8 cellular contexts compared by ENCODE assay signal in genomic region chr10:17232276-17232987, GRCh38. TPM values are rescaled to one million over a fixed set of nuclear protein-coding genes. Genes with fewer than 3 reads are reported as not detected.
A peak's percentile ranks its signal among the peaks of the same experiment; 100 is the strongest.
DNase-seq lines count a peak whose midpoint lies in the region; ATAC-seq and TF ChIP-seq lines count a peak whose summit lies in the region.

No MANE protein-coding gene starts in this region.

- H3K4me3 ChIP-seq in A673 (ENCODE audit: low read depth, low read length, poor library complexity, severe bottlenecking) (peak overlapping the region; percentile 96), lower lobe of right lung (peak overlapping the region; percentile 93), OCI-LY7 (ENCODE audit: low read depth, low read length, poor library complexity, severe bottlenecking) (no peak overlapping the region)

- H3K9me3 ChIP-seq in A673 (ENCODE audit: low read depth, low read length, poor library complexity, severe bottlenecking) (no peaks in the 10 kb centered on the region), lower lobe of right lung (no peaks in the 10 kb centered on the region), OCI-LY7 (ENCODE audit: low read length) (no peaks in the 10 kb centered on the region)

- H3K27me3 Mint-ChIP-seq in activated T-helper 17 cell treated with anti-CD3 and anti-CD28 coated beads, Interleukin-2, amount 50 U/mL, for 72 hours = no peaks in the 10 kb centered on the region

- peak overlapping the region; percentile 87 for H3K4me3 Mint-ChIP-seq in activated T-helper 17 cell treated with anti-CD3 and anti-CD28 coated beads, Interleukin-2, amount 50 U/mL, for 72 hours

- H3K4me1 ChIP-seq in A673 (ENCODE audit: insufficient read depth, low read length, poor library complexity, severe bottlenecking) (peaks cover 30% of the 10 kb centered on the region), lower lobe of right lung (peaks cover 66% of the 10 kb centered on the region), OCI-LY7 (ENCODE audit: insufficient read depth, low read length, poor library complexity, severe bottlenecking) (peaks cover 27% of the 10 kb centered on the region)

- POLR2A ChIA-PET in A673 (lab: Charles Lee; ENCODE audit: low non-redundant PET) = interaction anchor here (0.5 to 0.7 kb wide), 2 partner anchors 399 to 400 kb away, joined by 4 to 9 read pairs; no protein-coding TSS in a partner anchor
- POLR2A ChIA-PET in OCI-LY7 (lab: Charles Lee) = interaction anchor here (0.5 to 0.6 kb wide), 2 partner anchors 12 to 1503 kb away, joined by 3 to 4 read pairs; no protein-coding TSS in a partner anchor

- H3K9me2 ChIP-seq in OCI-LY7 (ENCODE audit: insufficient read depth, low read length) = no peaks in the 10 kb centered on the region

- intact Hi-C loops in A673 (cut with micrococcal nuclease; ENCODE audit: unreplicated experiment) (loop anchor here (5.0 kb wide), 2 partner anchors 205 to 340 kb away; no protein-coding TSS in a partner anchor), lower lobe of right lung (cut with DNase I) (no loop called here), OCI-LY7 (cut with micrococcal nuclease; ENCODE audit: unreplicated experiment) (loop anchor here (10.0 kb wide), 1 partner anchor 1368 kb away; the partner anchor contains the start of gene MINDY3)

- no peak overlapping the region for H3K4me2 ChIP-seq in OCI-LY7 (ENCODE audit: low read length)

- peaks cover 18% of the 10 kb centered on the region for H3K4me1 Mint-ChIP-seq in activated T-helper 17 cell treated with anti-CD3 and anti-CD28 coated beads, Interleukin-2, amount 50 U/mL, for 72 hours

- H3K9me3 Mint-ChIP-seq in activated T-helper 17 cell treated with anti-CD3 and anti-CD28 coated beads, Interleukin-2, amount 50 U/mL, for 72 hours = no peaks in the 10 kb centered on the region

- peak overlapping the region; percentile 97 for H3K27ac Mint-ChIP-seq in activated T-helper 17 cell treated with anti-CD3 and anti-CD28 coated beads, Interleukin-2, amount 50 U/mL, for 72 hours

- peaks cover 70% of the 10 kb centered on the region for H3K36me3 ChIP-seq in A673 (ENCODE audit: insufficient read depth, low read length, poor library complexity, severe bottlenecking)
- H3K36me3 ChIP-seq in lower lobe of right lung = peaks cover 68% of the 10 kb centered on the region
- no peaks in the 10 kb centered on the region for H3K36me3 ChIP-seq in OCI-LY7 (ENCODE audit: insufficient read depth, low read length)

- ATAC-seq in GM19395 (IDR thresholded peaks at IDR 0.05; ENCODE audit: unreplicated experiment) = peak; percentile 14
- ATAC-seq in activated T-helper 17 cell treated with anti-CD3 and anti-CD28 coated beads, Interleukin-2, amount 50 U/mL, for 72 hours (replicated peaks) = no peak
- ATAC-seq in lower lobe of right lung = no peak
- no peak for ATAC-seq in HG02588 (IDR thresholded peaks at IDR 0.05; ENCODE audit: unreplicated experiment)
- no peak for ATAC-seq in HG03521 (IDR thresholded peaks at IDR 0.05; ENCODE audit: unreplicated experiment)

- no peak overlapping the region for H2AFZ ChIP-seq in OCI-LY7 (ENCODE audit: low read length)

- no peaks in the 10 kb centered on the region for H4K20me1 ChIP-seq in OCI-LY7 (ENCODE audit: insufficient read depth, low read length)

- DNase-seq in A673 (ENCODE audit: low spot score) = no peak
- DNase-seq in lower lobe of right lung = no peak
- no peak for DNase-seq in OCI-LY7 (ENCODE audit: low spot score)
- DNase-seq in islet precursor cell = no peak

- H3K36me3 Mint-ChIP-seq in activated T-helper 17 cell treated with anti-CD3 and anti-CD28 coated beads, Interleukin-2, amount 50 U/mL, for 72 hours (ENCODE audit: low read depth) = peaks cover 100% of the 10 kb centered on the region

- TF ChIP-seq CTCF in A673 (conservative IDR thresholded peaks at IDR 0.05; ENCODE audit: low read depth, low read length) (no peak), lower lobe of right lung (IDR thresholded peaks at IDR 0.05) (no peak), OCI-LY7 (conservative IDR thresholded peaks at IDR 0.05; ENCODE audit: low read length) (no peak)

- peak overlapping the region; percentile 6 for H3K27ac ChIP-seq in A673 (ENCODE audit: low read depth, low read length, poor library complexity, severe bottlenecking)
- peak overlapping the region; percentile 99 for H3K27ac ChIP-seq in lower lobe of right lung
- H3K27ac ChIP-seq in OCI-LY7 (ENCODE audit: low read depth, low read length, poor library complexity, severe bottlenecking) = no peak overlapping the region

- H3K27me3 ChIP-seq in A673 (replicated peaks; ENCODE audit: insufficient read depth, low read depth, low read length, poor library complexity) = no peaks in the 10 kb centered on the region
- H3K27me3 ChIP-seq in lower lobe of right lung (ENCODE audit: low read depth) = no peaks in the 10 kb centered on the region

- CTCF ChIA-PET in A673 (lab: Charles Lee) = no interaction called here
- CTCF ChIA-PET in OCI-LY7 (lab: Charles Lee; ENCODE audit: unreplicated experiment) = no interaction called here

- no TSS peak for BruUV-seq in A673 (replicated peaks; lab: Mats Ljungman, UMichigan)
- BruUV-seq in OCI-LY7 (replicated peaks; lab: Mats Ljungman, UMichigan) = no TSS peak

- no peaks in the 10 kb centered on the region for H3K79me2 ChIP-seq in OCI-LY7 (ENCODE audit: insufficient read depth, low read depth, low read length)

RNA-seq across cellular contexts. Expression of gene VIM, which starts 4.4 kb away (rescaled TPM):
- total RNA-seq in A673 (2021) (1,489 and 1,873 TPM in 2 replicates), lower lobe of right lung (1,797 TPM), OCI-LY7 (2022) (0.88 and 1.3 TPM in 2 replicates)
- total RNA-seq in activated T-helper 17 cell treated with anti-CD3 and anti-CD28 coated beads, Interleukin-2, amount 50 U/mL, for 72 hours = 1,000 to 10,000 TPM; 1,131 to 1,699 TPM
- 0.46 and 3.4 TPM in 2 replicates for total RNA-seq in OCI-LY7 (2014; rRNA removed; shearing (Covaris generic))

RNA-seq across cellular contexts. Expression of gene TRDMT1, which starts 31.0 kb away (rescaled TPM):
- 14.0 and 14.1 TPM in 2 replicates for total RNA-seq in A673 (2021)
- total RNA-seq in activated T-helper 17 cell treated with anti-CD3 and anti-CD28 coated beads, Interleukin-2, amount 50 U/mL, for 72 hours = 1 to 10 TPM; 3.3 to 6.7 TPM
- 7.9 TPM for total RNA-seq in lower lobe of right lung
- 10.4 and 12.7 TPM in 2 replicates for total RNA-seq in OCI-LY7 (2014; rRNA removed; shearing (Covaris generic))
- total RNA-seq in OCI-LY7 (2022) = 11.9 and 12.2 TPM in 2 replicates

Comparison
In these comparisons a context has a peak if more than half of its experiments do, and no peak if none do; other contexts are left out.
1. RNA of gene VIM, which starts 4.4 kb away (total RNA-seq): 1,489 to 1,873 TPM in A673, 1,797 TPM in lower lobe of right lung (single experiment) and 1,131 to 1,699 TPM in activated T-helper 17 cell treated with anti-CD3 and anti-CD28 coated beads, Interleukin-2, amount 50 U/mL, for 72 hours; 0.46 to 3.4 TPM in OCI-LY7; every median in the first group is over 100 times any median in the second.